In genomic region chr7:70568674-70569334, GRCh38 we compare ENCODE assay signal across 1 cellular context.
A peak's percentile ranks its signal among the peaks of the same experiment; 100 is the strongest.
TF ChIP-seq lines count a peak whose summit lies in the region.

No MANE protein-coding gene starts in this region.

TF ChIP-seq in liver, 16 proteins besides CTCF, POLR2A, EP300 and RAD21 (continued from another document):
- peak; percentile 53 for TF ChIP-seq ZBTB33 (IDR thresholded peaks at IDR 0.05)
- TF ChIP-seq GABPA (IDR thresholded peaks at IDR 0.05 in 1 of 2, conservative IDR thresholded peaks at IDR 0.05 in 1 of 2), result peak in 1 of 2 donors; percentile 34
